8 cellular contexts compared by ENCODE assay signal in genomic region chr17:5584383-5584951, GRCh38. TPM values are rescaled to one million over a fixed set of nuclear protein-coding genes. Genes with fewer than 3 reads are reported as not detected.
A peak's percentile ranks its signal among the peaks of the same experiment; 100 is the strongest.
DNase-seq lines count a peak whose midpoint lies in the region; ATAC-seq and TF ChIP-seq lines count a peak whose summit lies in the region.

TSS of gene NLRP1 (minus strand) at chr17:5584509. CDS start at chr17:5583957, 552 bp downstream.

- H2BK15ac ChIP-seq in neuronal stem cell (ENCODE audit: low read length) = peak within 1 kb of the TSS; percentile 40

- H3K27me3 Mint-ChIP-seq in activated T-cell treated with anti-CD3 and anti-CD28 coated beads, Interleukin-2, amount 50 U/mL, for 4 hours (ENCODE audit: low read depth) = no peaks in the 10 kb centered on the region

- peak within 1 kb of the TSS; percentile 83 for H3K27ac ChIP-seq in PC-3 (ENCODE audit: low read length)
- no peak within 1 kb of the TSS for H3K27ac ChIP-seq in neuronal stem cell (replicated peaks; ENCODE audit: low read length)

- peak within 1 kb of the TSS; percentile 47 for H3K14ac ChIP-seq in neuronal stem cell (ENCODE audit: low read length)

- H2BK120ac ChIP-seq in neuronal stem cell (ENCODE audit: low read depth, low read length) = no peak within 1 kb of the TSS

- H3K4ac ChIP-seq in neuronal stem cell (ENCODE audit: low read length) = no peak within 1 kb of the TSS

- peak within 1 kb of the TSS; percentile 55 for H3K4me2 ChIP-seq in PC-3 (ENCODE audit: low read length)
- no peak within 1 kb of the TSS for H3K4me2 ChIP-seq in neuronal stem cell (ENCODE audit: insufficient read depth, low read length, poor library complexity, severe bottlenecking)

- H2BK5ac ChIP-seq in neuronal stem cell (ENCODE audit: low read length) = peak within 1 kb of the TSS; percentile 31

- peak; percentile 72 for ATAC-seq in HG03064 (IDR thresholded peaks at IDR 0.05; ENCODE audit: low read depth, unreplicated experiment)
- peak; percentile 81 for ATAC-seq in PC-3
- peak; percentile 96 to 98 for ATAC-seq in activated T-cell treated with anti-CD3 and anti-CD28 coated beads, Interleukin-2, amount 50 U/mL, for 4 hours

- H3K79me1 ChIP-seq in neuronal stem cell (ENCODE audit: low read depth, low read length) = no peaks in the 10 kb centered on the region

- H3K9me3 Mint-ChIP-seq in activated T-cell treated with anti-CD3 and anti-CD28 coated beads, Interleukin-2, amount 50 U/mL, for 4 hours = no peaks in the 10 kb centered on the region

- DNase-seq in 8988T = peak; percentile 39
- peak; percentile 86 for DNase-seq in PC-3
- peak; percentile 89 for DNase-seq in activated T-cell treated with anti-CD3 and anti-CD28 coated beads, Interleukin-2, amount 50 U/mL, for 4 hours
- DNase-seq in fibroblast of mammary gland (ENCODE audit: low read depth) = peak; percentile 94
- DNase-seq in neuronal stem cell (ENCODE audit: low spot score) = no peak
- peak; percentile 95 for DNase-seq in stromal cell of bone marrow (ENCODE audit: low read depth)

- intact Hi-C loops in PC-3 (cut with micrococcal nuclease) = loop anchor here (5.0 kb wide), 1 partner anchor 77 kb away; no protein-coding TSS in a partner anchor

- no peak within 1 kb of the TSS for H3K4me3 ChIP-seq in PC-3 (ENCODE audit: low read length)
- H3K4me3 ChIP-seq in fibroblast of mammary gland (ENCODE audit: control insufficient read depth, low read depth, low read length) = peak within 1 kb of the TSS; percentile 44
- no peak within 1 kb of the TSS for H3K4me3 ChIP-seq in neuronal stem cell (ENCODE audit: low read length in 2 of 2)

- POLR2A ChIA-PET in PC-3 (lab: Charles Lee; ENCODE audit: unreplicated experiment) = no interaction called here

- BruUV-seq in PC-3 (replicated peaks; lab: Mats Ljungman, UMichigan) = no TSS peak

- H3K27me3 ChIP-seq in PC-3 (ENCODE audit: low read length) = no peaks in the 10 kb centered on the region
- no peaks in the 10 kb centered on the region for H3K27me3 ChIP-seq in neuronal stem cell (ENCODE audit: control insufficient read depth in 3 of 3, insufficient read depth in 3 of 3, low read depth in 1 of 3, low read length in 3 of 3)

- H2BK12ac ChIP-seq in neuronal stem cell (ENCODE audit: low read length) = peak within 1 kb of the TSS; percentile 32

- H3K4me1 Mint-ChIP-seq in activated T-cell treated with anti-CD3 and anti-CD28 coated beads, Interleukin-2, amount 50 U/mL, for 4 hours (ENCODE audit: low read depth) = peaks cover 78% of the 10 kb centered on the region

- H2AFZ ChIP-seq in PC-3 (ENCODE audit: low read length) (peak within 1 kb of the TSS; percentile 31; the same call in 1 of the 2 replicates), neuronal stem cell (ENCODE audit: low read length) (no peak within 1 kb of the TSS)

- no CpG with 5 or more reads among the region's 11 CpGs for WGBS in neuronal stem cell (ENCODE audit: extremely low coverage in 2 of 2, insufficient read length in 2 of 2, insufficient replicate concordance in 1 of 2), 2 donors

- no peaks in the 10 kb centered on the region for H3K9me2 ChIP-seq in PC-3 (replicated peaks; ENCODE audit: low read length)

- TF ChIP-seq CTCF in PC-3 (conservative IDR thresholded peaks at IDR 0.05; ENCODE audit: low read depth, low read length) (no peak), fibroblast of mammary gland (conservative IDR thresholded peaks at IDR 0.05; ENCODE audit: control insufficient read depth, insufficient read depth, low read depth, low read length) (no peak)

- TF ChIP-seq POLR2A in GM18526 (IDR thresholded peaks at IDR 0.05; ENCODE audit: extremely low read depth, insufficient read length) = peak; percentile 54

- no peaks in the 10 kb centered on the region for H4K20me1 ChIP-seq in PC-3 (ENCODE audit: low read length)

- peak within 1 kb of the TSS; percentile 75 for H3K18ac ChIP-seq in neuronal stem cell (ENCODE audit: low read length)

- peak within 1 kb of the TSS; percentile 95 for H3K4me3 Mint-ChIP-seq in activated T-cell treated with anti-CD3 and anti-CD28 coated beads, Interleukin-2, amount 50 U/mL, for 4 hours

- H3K4me1 ChIP-seq in PC-3 (ENCODE audit: insufficient read depth, low read length) (peaks cover 44% of the 10 kb centered on the region), neuronal stem cell (ENCODE audit: control insufficient read depth in 2 of 2, insufficient read depth in 1 of 2, low read depth in 1 of 2, low read length in 2 of 2) (no peaks in the 10 kb centered on the region)

- H4K8ac ChIP-seq in neuronal stem cell (ENCODE audit: low read depth, low read length) = peak within 1 kb of the TSS; percentile 1

- peak within 1 kb of the TSS; percentile 5 for H3K23ac ChIP-seq in neuronal stem cell (ENCODE audit: low read depth, low read length, poor library complexity)

- peak within 1 kb of the TSS; percentile 68 for H2AK5ac ChIP-seq in neuronal stem cell (ENCODE audit: low read depth, low read length)

- CTCF ChIA-PET in PC-3 (lab: Charles Lee) = no interaction called here

- no peaks in the 10 kb centered on the region for H3K79me2 ChIP-seq in PC-3 (ENCODE audit: low read length)

- no peak within 1 kb of the TSS for H4K91ac ChIP-seq in neuronal stem cell (ENCODE audit: low read depth, low read length, poor library complexity)

- peaks cover 9% of the 10 kb centered on the region for H3F3A ChIP-seq in PC-3 (ENCODE audit: low read length, unreplicated experiment)

- H3K36me3 Mint-ChIP-seq in activated T-cell treated with anti-CD3 and anti-CD28 coated beads, Interleukin-2, amount 50 U/mL, for 4 hours (ENCODE audit: insufficient read depth) = peaks cover 27% of the 10 kb centered on the region

- H3K36me3 ChIP-seq in PC-3 (ENCODE audit: low read depth, low read length) (no peaks in the 10 kb centered on the region), neuronal stem cell (replicated peaks in 1 of 2; ENCODE audit: control insufficient read depth in 2 of 2, insufficient read depth in 2 of 2, low read length in 2 of 2) (no peaks in the 10 kb centered on the region)

- H3K9ac ChIP-seq in PC-3 (ENCODE audit: low read length) (peak within 1 kb of the TSS; percentile 38), neuronal stem cell (ENCODE audit: low read depth, low read length, poor library complexity) (no peak within 1 kb of the TSS)

- H3K9me3 ChIP-seq in PC-3 (ENCODE audit: low read length) (no peaks in the 10 kb centered on the region), neuronal stem cell (replicated peaks in 1 of 2; ENCODE audit: control insufficient read depth in 2 of 2, insufficient read depth in 1 of 2, low read depth in 1 of 2, low read length in 2 of 2) (no peaks in the 10 kb centered on the region)

RNA-seq across cellular contexts. Expression of gene NLRP1, which starts in this region (rescaled TPM):
- total RNA-seq in PC-3 (2014; rRNA removed) = 1.8 and 2.2 TPM in 2 replicates
- 10 to 100 TPM; 13.0 to 14.9 (median 14.7) TPM for total RNA-seq in activated T-cell treated with anti-CD3 and anti-CD28 coated beads, Interleukin-2, amount 50 U/mL, for 4 hours
- polyA plus RNA-seq in neuronal stem cell (2013, experiment 1 of 2) = 76.9 TPM
- 73.7 TPM for polyA plus RNA-seq in neuronal stem cell (2013, experiment 2 of 2)
